Comparison of ENCODE assay signal across 22 cellular contexts in genomic region chrX:154320406-154320805, GRCh38. TPM values are rescaled to one million over a fixed set of nuclear protein-coding genes. Genes with fewer than 3 reads are reported as not detected.
"Had no signal": no experiment of that assay in that cellular context is flagged by ENCODE, and none has a peak within 500 bp of the region (broad histone marks: within the 10 kb centered on the region; RNA-seq: fewer than 3 reads in every experiment).

No MANE protein-coding gene starts in this region.

- H3K9ac ChIP-seq: parathyroid adenoma had no signal

- H3K9me3 Mint-ChIP-seq: activated naive CD4-positive, alpha-beta T cell treated with anti-CD3 and anti-CD28 coated beads for 36 hours; activated T-cell treated with anti-CD3 and anti-CD28 coated beads, Interleukin-2, amount 50 U/mL, for 72 hours; T-cell; WTC11 had no signal

- H3K27me3 ChIP-seq: ascending aorta, esophagus squamous epithelium, vagina had no signal

- ATAC-seq: activated T-cell treated with anti-CD3 and anti-CD28 coated beads, Interleukin-2, amount 50 U/mL, for 72 hours; gastrocnemius medialis; left ventricle myocardium superior; right cardiac atrium; WTC11 had no signal

- H3K27me3 Mint-ChIP-seq: T-cell had no signal

- H3K36me3 Mint-ChIP-seq: T-cell, type B pancreatic cell, WTC11 had no signal

- H3K4me3 ChIP-seq: adrenal gland, ascending aorta, coronary artery, esophagus squamous epithelium, gastrocnemius medialis, vagina had no signal

- H3K36me3 ChIP-seq: adrenal gland, ascending aorta, esophagus squamous epithelium, gastrocnemius medialis, vagina had no signal

- H3K27ac ChIP-seq: adrenal gland, ascending aorta, coronary artery, esophagus squamous epithelium, gastrocnemius medialis, parathyroid adenoma, vagina had no signal

- H3K27ac Mint-ChIP-seq: activated naive CD4-positive, alpha-beta T cell treated with anti-CD3 and anti-CD28 coated beads for 36 hours; activated T-cell treated with anti-CD3 and anti-CD28 coated beads, Interleukin-2, amount 50 U/mL, for 72 hours; nephron progenitor cell; type B pancreatic cell; WTC11 had no signal

- H3K9me3 ChIP-seq: adrenal gland, ascending aorta, esophagus squamous epithelium, gastrocnemius medialis, vagina had no signal

- H3K4me3 Mint-ChIP-seq: activated naive CD4-positive, alpha-beta T cell treated with anti-CD3 and anti-CD28 coated beads for 36 hours; nephron progenitor cell; T-cell; type B pancreatic cell; WTC11 had no signal

- H2AFZ ChIP-seq: parathyroid adenoma had no signal

- H3K79me2 ChIP-seq: parathyroid adenoma had no signal

- DNase-seq: activated CD4-positive, alpha-beta T cell treated with anti-CD3 and anti-CD28 coated beads, Interleukin-2, amount 50 U/mL, for 48 hours; activated effector memory CD4-positive, alpha-beta T cell treated with Interleukin-2 at 50 U/mL for 16 hours; activated naive CD4-positive, alpha-beta T cell treated with anti-CD3 and anti-CD28 coated beads for 36 hours; activated T-cell treated with anti-CD3 and anti-CD28 coated beads, Interleukin-2, amount 50 U/mL, for 72 hours; adrenal gland; central memory CD4-positive, alpha-beta T cell; esophagus squamous epithelium; gastrocnemius medialis; hippocampal formation; left ventricle myocardium superior; mammary epithelial cell; nephron progenitor cell; right cardiac atrium; stimulated activated CD4-positive, alpha-beta T cell treated with anti-CD3 and anti-CD28 coated beads, Interleukin-12 subunit alpha, Interleukin-12 subunit beta, amount 100 ng/mL, for 4 hours; stimulated activated CD4-positive, alpha-beta T cell treated with anti-CD3 and anti-CD28 coated beads, Interleukin-4, amount 100 ng/mL, for 4 hours; T-cell had no signal

RNA-seq across cellular contexts. Expression of gene TKTL1, which starts 24.8 kb away (rescaled TPM):
- polyA plus RNA-seq: mammary epithelial cell had no signal

RNA-seq across cellular contexts. Expression of gene TEX28, which starts 25.5 kb away (rescaled TPM):
- polyA plus RNA-seq: mammary epithelial cell, right cardiac atrium had no signal
